19 cellular contexts compared by ENCODE assay signal in the genomic region with DNA sequence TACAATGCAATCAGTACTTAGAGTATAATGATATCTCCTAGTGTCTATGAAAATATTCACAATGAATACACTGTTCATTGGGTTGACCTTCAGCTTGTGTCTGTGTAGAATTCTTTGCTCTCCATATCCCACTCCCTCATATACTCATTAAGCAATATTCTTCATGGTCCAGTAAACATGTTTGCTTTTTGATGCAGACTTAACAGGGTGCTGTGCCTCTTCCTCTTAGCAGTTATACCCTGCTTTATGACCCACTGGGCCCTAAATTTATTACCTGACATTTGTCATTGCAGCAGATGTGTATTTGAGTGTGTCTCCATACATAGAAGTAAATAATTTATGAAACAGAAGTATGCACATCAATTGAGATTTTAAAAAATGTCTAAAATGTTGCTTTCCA.
DNase-seq lines count a peak whose midpoint lies in the region; ATAC-seq and TF ChIP-seq lines count a peak whose summit lies in the region.
"Had no signal": no experiment of that assay in that cellular context is flagged by ENCODE, and none has a peak within 500 bp of the region (broad histone marks: within the 10 kb centered on the region; RNA-seq: fewer than 3 reads in every experiment).

No MANE protein-coding gene starts in this region.

- H3K27me3 ChIP-seq in Loucy (ENCODE audit: insufficient read depth, low read length, poor library complexity, severe bottlenecking) = no peaks in the 10 kb centered on the region
- no peaks in the 10 kb centered on the region for H3K27me3 ChIP-seq in mesenchymal stem cell (ENCODE audit: control insufficient read depth in 1 of 2, insufficient read depth in 1 of 2, low read length in 2 of 2)

- H3K4me1 ChIP-seq in Loucy (ENCODE audit: insufficient read depth, low read length, poor library complexity, severe bottlenecking) (peaks cover 14% of the 10 kb centered on the region), mesenchymal stem cell (ENCODE audit: control insufficient read depth, insufficient read depth, low read depth, low read length) (no peaks in the 10 kb centered on the region)

- no peaks in the 10 kb centered on the region for H3K9me2 ChIP-seq in Loucy (replicated peaks; ENCODE audit: low read depth, low read length)

- no peaks in the 10 kb centered on the region for H3F3A ChIP-seq in Loucy (ENCODE audit: low read depth)

- H2BK5ac ChIP-seq in mesenchymal stem cell (ENCODE audit: low read depth, low read length, poor library complexity, severe bottlenecking) = no peak overlapping the region

- H2AFZ ChIP-seq in Loucy (ENCODE audit: low read length) (no peak overlapping the region), mesenchymal stem cell (ENCODE audit: low read depth, low read length) (no peak overlapping the region)
- H2AFZ ChIP-seq: GM23248 had no signal

- no peaks in the 10 kb centered on the region for H3K36me3 ChIP-seq in Loucy (ENCODE audit: insufficient read depth, low read length)
- no peaks in the 10 kb centered on the region for H3K36me3 ChIP-seq in mesenchymal stem cell (ENCODE audit: control insufficient read depth in 1 of 2, insufficient read depth in 2 of 2, low read depth in 1 of 2, low read length in 2 of 2)

- no peak overlapping the region for H4K91ac ChIP-seq in mesenchymal stem cell (ENCODE audit: low read length)

- peak overlapping the region; percentile 40 for H3K27ac ChIP-seq in mesenchymal stem cell (ENCODE audit: low read length, poor library complexity, severe bottlenecking)
- H3K27ac ChIP-seq: GM23248, SK-N-MC had no signal

- H3K4ac ChIP-seq in mesenchymal stem cell (ENCODE audit: low read depth in 1 of 2, low read length in 2 of 2) = no peak overlapping the region

- H3K14ac ChIP-seq in mesenchymal stem cell (ENCODE audit: low read length in 2 of 2) = no peak overlapping the region

- no peaks in the 10 kb centered on the region for H3K36me3 Mint-ChIP-seq in activated T-cell treated with anti-CD3 and anti-CD28 coated beads, Interleukin-2, amount 50 U/mL, for 4 hours (ENCODE audit: insufficient read depth)
- H3K36me3 Mint-ChIP-seq: T-cell had no signal

- H2BK120ac ChIP-seq in mesenchymal stem cell (ENCODE audit: low read depth, low read length) = no peak overlapping the region

- H3K4me3 ChIP-seq in Loucy (ENCODE audit: low read length, poor library complexity, severe bottlenecking) (no peak overlapping the region), mesenchymal stem cell (ENCODE audit: insufficient read depth in 1 of 2, low read depth in 1 of 2, low read length in 2 of 2) (no peak overlapping the region)
- H3K4me3 ChIP-seq: GM23248, SK-N-MC had no signal

- H2AK5ac ChIP-seq in mesenchymal stem cell (ENCODE audit: low read length, severe bottlenecking) = no peak overlapping the region

- no peaks in the 10 kb centered on the region for H3K79me2 ChIP-seq in Loucy (ENCODE audit: insufficient read depth, low read length)

- H4K8ac ChIP-seq in mesenchymal stem cell (ENCODE audit: low read length) = no peak overlapping the region

- H3K9me3 ChIP-seq in Loucy (ENCODE audit: insufficient read depth, low read depth, low read length) = no peaks in the 10 kb centered on the region
- H3K9me3 ChIP-seq in mesenchymal stem cell (ENCODE audit: control insufficient read depth, low read length) = peaks cover 3% of the 10 kb centered on the region

- H2BK15ac ChIP-seq in mesenchymal stem cell (ENCODE audit: low read depth, poor library complexity, severe bottlenecking) = no peak overlapping the region

- no peak for TF ChIP-seq CTCF in Loucy (conservative IDR thresholded peaks at IDR 0.05; ENCODE audit: low read length)

- no peak overlapping the region for H2BK12ac ChIP-seq in mesenchymal stem cell (ENCODE audit: low read length in 2 of 2)

- no peaks in the 10 kb centered on the region for H3K27me3 Mint-ChIP-seq in activated T-cell treated with anti-CD3 and anti-CD28 coated beads, Interleukin-2, amount 50 U/mL, for 4 hours (ENCODE audit: low read depth)
- H3K27me3 Mint-ChIP-seq: T-cell had no signal

- no peak overlapping the region for H3K18ac ChIP-seq in mesenchymal stem cell (ENCODE audit: low read depth in 1 of 2, low read length in 2 of 2)

- ATAC-seq in activated CD4-positive, CD25-positive, alpha-beta regulatory T cell treated with anti-CD3 and anti-CD28 coated beads, Interleukin-2, amount 50 U/mL, for 24 hours = no peak
- ATAC-seq in activated T-cell treated with anti-CD3 and anti-CD28 coated beads, Interleukin-2, amount 50 U/mL, for 4 hours = no peak
- ATAC-seq: HCT116, Panc1, Right ventricle myocardium inferior, T-cell had no signal

- peak overlapping the region; percentile 7 for H3K4me2 ChIP-seq in Loucy (ENCODE audit: low read depth, low read length, poor library complexity, severe bottlenecking)
- no peak overlapping the region for H3K4me2 ChIP-seq in mesenchymal stem cell (ENCODE audit: low read length, poor library complexity, severe bottlenecking)

- H3K4me1 Mint-ChIP-seq in activated T-cell treated with anti-CD3 and anti-CD28 coated beads, Interleukin-2, amount 50 U/mL, for 4 hours (ENCODE audit: low read depth) = no peaks in the 10 kb centered on the region
- H3K4me1 Mint-ChIP-seq: T-cell had no signal

- H4K20me1 ChIP-seq in Loucy (ENCODE audit: insufficient read depth, low read length, poor library complexity, severe bottlenecking) = no peaks in the 10 kb centered on the region

- H3K23ac ChIP-seq in mesenchymal stem cell (ENCODE audit: low read length in 2 of 2) = no peak overlapping the region

- no peak overlapping the region for H3K4me3 Mint-ChIP-seq in activated T-cell treated with anti-CD3 and anti-CD28 coated beads, Interleukin-2, amount 50 U/mL, for 4 hours
- H3K4me3 Mint-ChIP-seq: T-cell had no signal

- peaks cover 19% of the 10 kb centered on the region for H3K9me3 Mint-ChIP-seq in activated T-cell treated with anti-CD3 and anti-CD28 coated beads, Interleukin-2, amount 50 U/mL, for 4 hours

- H3K9ac ChIP-seq in Loucy (ENCODE audit: low read depth, low read length, poor library complexity, severe bottlenecking) = no peak overlapping the region
- no peak overlapping the region for H3K9ac ChIP-seq in mesenchymal stem cell (ENCODE audit: low read length)
- H3K9ac ChIP-seq: GM23248 had no signal

- DNase-seq in DMS153 (lab: John Stamatoyannopoulos, UW) (peak; percentile 75), NCI-H526 treated with DMSO at 0.1 percent for 48 hours (lab: John Stamatoyannopoulos, UW) (peak; percentile 46), mesenchymal stem cell (no peak), GF-D8 (lab: John Stamatoyannopoulos, UW) (no peak)
- DNase-seq in activated T-cell treated with anti-CD3 and anti-CD28 coated beads, Interleukin-2, amount 50 U/mL, for 4 hours = no peak
- DNase-seq: C1 segment of cervical spinal cord, DND-41, GM23248, KBM-7, NCI-H146, NCI-H2107, NCI-H82, T-cell had no signal

- H3K79me1 ChIP-seq in mesenchymal stem cell (replicated peaks; ENCODE audit: low read length, poor library complexity, severe bottlenecking) = no peaks in the 10 kb centered on the region

Comparison
In these comparisons a context has a peak if more than half of its experiments do, and no peak if none do; other contexts are left out.
1. DNase-seq: peak in DMS153 (single experiment) and NCI-H526 treated with DMSO at 0.1 percent for 48 hours (single experiment); none in mesenchymal stem cell (single experiment), GF-D8 (single experiment) and activated T-cell treated with anti-CD3 and anti-CD28 coated beads, Interleukin-2, amount 50 U/mL, for 4 hours (single experiment).